ENCODE assay signal across 1 cellular context in the genomic region with DNA sequence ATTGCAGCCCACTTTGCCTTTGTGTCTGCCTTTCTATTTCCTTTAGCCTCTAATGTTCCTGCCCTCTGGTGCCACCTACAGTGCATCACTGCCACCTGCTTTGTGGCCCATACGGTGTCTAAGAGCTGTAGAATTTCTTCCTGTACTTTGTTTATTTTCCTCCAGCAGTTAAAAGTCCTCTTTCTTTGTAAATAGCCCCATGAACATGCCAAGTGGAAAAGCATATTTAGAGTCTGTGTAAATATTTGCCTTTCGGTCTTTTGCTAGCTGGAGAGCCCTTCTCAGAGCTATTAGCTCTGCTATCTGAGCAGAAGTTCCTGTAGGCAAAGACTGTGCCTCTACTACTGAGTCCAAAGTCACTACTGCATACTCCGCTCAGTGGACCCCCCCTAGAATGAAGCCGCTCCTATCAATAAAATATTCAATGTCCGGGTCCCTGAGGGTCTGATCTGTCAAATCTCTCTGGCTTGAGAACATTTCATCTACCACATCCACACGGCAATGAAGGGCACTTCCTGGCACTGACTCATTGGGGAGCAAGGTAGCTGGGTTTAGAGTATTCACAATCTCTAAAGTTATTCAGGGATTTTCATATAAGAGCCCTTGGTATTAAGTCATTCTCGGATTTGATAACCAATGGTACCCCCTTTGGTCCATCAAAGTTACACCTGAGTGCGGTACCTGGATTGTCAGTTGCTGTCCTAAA.
TF ChIP-seq lines count a peak whose summit lies in the region.

No MANE protein-coding gene starts in this region.

TF ChIP-seq in HepG2, 621 proteins besides CTCF, POLR2A, EP300 and RAD21 (continued from another document and continues in another):
- TF ChIP-seq, protein P1, sequence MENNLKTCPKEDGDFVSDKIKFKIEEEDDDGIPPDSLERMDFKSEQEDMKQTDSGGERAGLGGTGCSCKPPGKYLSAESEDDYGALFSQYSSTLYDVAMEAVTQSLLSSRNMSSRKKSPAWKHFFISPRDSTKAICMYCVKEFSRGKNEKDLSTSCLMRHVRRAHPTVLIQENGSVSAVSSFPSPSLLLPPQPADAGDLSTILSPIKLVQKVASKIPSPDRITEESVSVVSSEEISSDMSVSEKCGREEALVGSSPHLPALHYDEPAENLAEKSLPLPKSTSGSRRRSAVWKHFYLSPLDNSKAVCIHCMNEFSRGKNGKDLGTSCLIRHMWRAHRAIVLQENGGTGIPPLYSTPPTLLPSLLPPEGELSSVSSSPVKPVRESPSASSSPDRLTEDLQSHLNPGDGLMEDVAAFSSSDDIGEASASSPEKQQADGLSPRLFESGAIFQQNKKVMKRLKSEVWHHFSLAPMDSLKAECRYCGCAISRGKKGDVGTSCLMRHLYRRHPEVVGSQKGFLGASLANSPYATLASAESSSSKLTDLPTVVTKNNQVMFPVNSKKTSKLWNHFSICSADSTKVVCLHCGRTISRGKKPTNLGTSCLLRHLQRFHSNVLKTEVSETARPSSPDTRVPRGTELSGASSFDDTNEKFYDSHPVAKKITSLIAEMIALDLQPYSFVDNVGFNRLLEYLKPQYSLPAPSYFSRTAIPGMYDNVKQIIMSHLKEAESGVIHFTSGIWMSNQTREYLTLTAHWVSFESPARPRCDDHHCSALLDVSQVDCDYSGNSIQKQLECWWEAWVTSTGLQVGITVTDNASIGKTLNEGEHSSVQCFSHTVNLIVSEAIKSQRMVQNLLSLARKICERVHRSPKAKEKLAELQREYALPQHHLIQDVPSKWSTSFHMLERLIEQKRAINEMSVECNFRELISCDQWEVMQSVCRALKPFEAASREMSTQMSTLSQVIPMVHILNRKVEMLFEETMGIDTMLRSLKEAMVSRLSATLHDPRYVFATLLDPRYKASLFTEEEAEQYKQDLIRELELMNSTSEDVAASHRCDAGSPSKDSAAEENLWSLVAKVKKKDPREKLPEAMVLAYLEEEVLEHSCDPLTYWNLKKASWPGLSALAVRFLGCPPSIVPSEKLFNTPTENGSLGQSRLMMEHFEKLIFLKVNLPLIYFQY (CRISPR knock-in tag; IDR thresholded peaks at IDR 0.05; ENCODE audit: borderline replicate concordance): peak; percentile 72; the same call in 1 of the 2 replicates
- TF ChIP-seq TGIF2 (CRISPR knock-in tag; IDR thresholded peaks at IDR 0.05) (0 out of 2 replicates have a peak, but pooled peaks have one; percentile 12), ZNF646 (CRISPR knock-in tag; IDR thresholded peaks at IDR 0.05) (no peak), GATAD2A (CRISPR knock-in tag; IDR thresholded peaks at IDR 0.05) (peak; percentile 97), SALL1 (CRISPR knock-in tag; IDR thresholded peaks at IDR 0.05) (peak; percentile 92), POLR2AphosphoS2 (IDR thresholded peaks at IDR 0.05; ENCODE audit: low read depth, low read length) (no peak), DNMT3B (CRISPR knock-in tag; conservative IDR thresholded peaks at IDR 0.05) (no peak; the same call in 1 of the 2 replicates), ZNF503 (CRISPR knock-in tag; IDR thresholded peaks at IDR 0.05) (peak; percentile 88), LCORL (IDR thresholded peaks at IDR 0.05) (no peak), LCORL (CRISPR knock-in tag; IDR thresholded peaks at IDR 0.05) (peak; percentile 29; the same call in 1 of the 2 replicates), SKIL (CRISPR knock-in tag; IDR thresholded peaks at IDR 0.05; ENCODE audit: borderline replicate concordance) (peak; percentile 37; the same call in 1 of the 2 replicates), ZNF652 (CRISPR knock-in tag; IDR thresholded peaks at IDR 0.05; ENCODE audit: borderline replicate concordance, low read depth) (peak; percentile 79; the same call in 1 of the 2 replicates), FOXK2 (IDR thresholded peaks at IDR 0.05) (peak; percentile 91), AHDC1 (CRISPR knock-in tag; IDR thresholded peaks at IDR 0.05; ENCODE audit: borderline replicate concordance) (peak; percentile 97; the same call in 1 of the 2 replicates), RBFOX2 (IDR thresholded peaks at IDR 0.05; ENCODE audit: low read depth, low read length) (peak; percentile 51), FOXC1 (CRISPR knock-in tag; IDR thresholded peaks at IDR 0.05; ENCODE audit: borderline replicate concordance) (no peak), ZNF839 (CRISPR knock-in tag; IDR thresholded peaks at IDR 0.05; ENCODE audit: borderline replicate concordance) (no peak), ZNF282 (IDR thresholded peaks at IDR 0.05; ENCODE audit: partially characterized antibody) (no peak), SMAD9 (CRISPR knock-in tag; IDR thresholded peaks at IDR 0.05) (no peak), PLRG1 (conservative IDR thresholded peaks at IDR 0.05) (no peak), THAP7 (CRISPR knock-in tag; IDR thresholded peaks at IDR 0.05) (0 out of 2 replicates have a peak, but pooled peaks have one; percentile 58), ZNF224 (CRISPR knock-in tag; IDR thresholded peaks at IDR 0.05) (no peak)
- TF ChIP-seq, protein P2, sequence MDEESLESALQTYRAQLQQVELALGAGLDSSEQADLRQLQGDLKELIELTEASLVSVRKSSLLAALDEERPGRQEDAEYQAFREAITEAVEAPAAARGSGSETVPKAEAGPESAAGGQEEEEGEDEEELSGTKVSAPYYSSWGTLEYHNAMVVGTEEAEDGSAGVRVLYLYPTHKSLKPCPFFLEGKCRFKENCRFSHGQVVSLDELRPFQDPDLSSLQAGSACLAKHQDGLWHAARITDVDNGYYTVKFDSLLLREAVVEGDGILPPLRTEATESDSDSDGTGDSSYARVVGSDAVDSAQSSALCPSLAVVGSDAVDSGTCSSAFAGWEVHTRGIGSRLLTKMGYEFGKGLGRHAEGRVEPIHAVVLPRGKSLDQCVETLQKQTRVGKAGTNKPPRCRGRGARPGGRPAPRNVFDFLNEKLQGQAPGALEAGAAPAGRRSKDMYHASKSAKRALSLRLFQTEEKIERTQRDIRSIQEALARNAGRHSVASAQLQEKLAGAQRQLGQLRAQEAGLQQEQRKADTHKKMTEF (CRISPR knock-in tag; IDR thresholded peaks at IDR 0.05): peak; percentile 93
- TF ChIP-seq, protein P3, sequence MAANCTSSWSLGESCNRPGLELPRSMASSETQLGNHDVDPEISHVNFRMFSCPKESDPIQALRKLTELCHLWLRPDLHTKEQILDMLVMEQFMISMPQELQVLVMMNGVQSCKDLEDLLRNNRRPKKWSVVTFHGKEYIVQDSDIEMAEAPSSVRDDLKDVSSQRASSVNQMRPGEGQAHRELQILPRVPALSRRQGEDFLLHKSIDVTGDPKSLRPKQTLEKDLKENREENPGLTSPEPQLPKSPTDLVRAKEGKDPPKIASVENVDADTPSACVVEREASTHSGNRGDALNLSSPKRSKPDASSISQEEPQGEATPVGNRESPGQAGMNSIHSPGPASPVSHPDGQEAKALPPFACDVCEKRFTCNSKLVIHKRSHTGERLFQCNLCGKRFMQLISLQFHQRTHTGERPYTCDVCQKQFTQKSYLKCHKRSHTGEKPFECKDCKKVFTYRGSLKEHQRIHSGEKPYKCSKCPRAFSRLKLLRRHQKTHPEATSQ (CRISPR knock-in tag; IDR thresholded peaks at IDR 0.05; ENCODE audit: borderline replicate concordance): peak; percentile 85; the same call in 1 of the 2 replicates
